18 cellular contexts compared by ENCODE assay signal in genomic region chr21:14942801-14943490, GRCh38.
DNase-seq lines count a peak whose midpoint lies in the region; ATAC-seq and TF ChIP-seq lines count a peak whose summit lies in the region.
"Had no signal": no experiment of that assay in that cellular context is flagged by ENCODE, and none has a peak within 500 bp of the region (broad histone marks: within the 10 kb centered on the region; RNA-seq: fewer than 3 reads in every experiment).

No MANE protein-coding gene starts in this region.

- H3K9me3 ChIP-seq in smooth muscle cell (replicated peaks; ENCODE audit: low read depth) (no peaks in the 10 kb centered on the region), hepatocyte (ENCODE audit: low read depth) (no peaks in the 10 kb centered on the region)
- H3K9me3 ChIP-seq: Peyer's patch, upper lobe of left lung had no signal

- whole genome bisulfite sequencing in smooth muscle cell (ENCODE audit: low lambda C conversion rate), result 69% methylated on average over 2 of the region's 2 CpGs
- 50% methylated on average over 2 of the region's 2 CpGs for WGBS in hepatocyte (ENCODE audit: low lambda C conversion rate, missing lambda C conversion rate)

- ATAC-seq in HG02870 (IDR thresholded peaks at IDR 0.05; ENCODE audit: unreplicated experiment), result no peak
- ATAC-seq: CD8-positive, alpha-beta T cell; natural killer cell had no signal

- H3K27me3 ChIP-seq in smooth muscle cell (ENCODE audit: low read depth), result no peaks in the 10 kb centered on the region
- no peaks in the 10 kb centered on the region for H3K27me3 ChIP-seq in hepatocyte
- H3K27me3 ChIP-seq: Peyer's patch, upper lobe of left lung had no signal

- H3K9ac ChIP-seq in smooth muscle cell (ENCODE audit: low read depth), result no peak overlapping the region

- TF ChIP-seq CTCF in fibroblast of mammary gland (conservative IDR thresholded peaks at IDR 0.05; ENCODE audit: control insufficient read depth, insufficient read depth, low read depth, low read length), result no peak
- TF ChIP-seq CTCF in smooth muscle cell (IDR thresholded peaks at IDR 0.05; ENCODE audit: borderline replicate concordance, insufficient read depth, poor library complexity, severe bottlenecking), result no peak
- no peak for TF ChIP-seq CTCF in hepatocyte (IDR thresholded peaks at IDR 0.05; ENCODE audit: poor library complexity)

- H3K27ac ChIP-seq in smooth muscle cell (ENCODE audit: low read depth) (no peak overlapping the region), hepatocyte (no peak overlapping the region)
- H3K27ac ChIP-seq: Peyer's patch, upper lobe of left lung had no signal

- H3K4me1 ChIP-seq in smooth muscle cell (ENCODE audit: low read depth) (no peaks in the 10 kb centered on the region), hepatocyte (ENCODE audit: insufficient read depth) (no peaks in the 10 kb centered on the region)
- H3K4me1 ChIP-seq: Peyer's patch had no signal

- H2AFZ ChIP-seq in smooth muscle cell (ENCODE audit: low read depth), result no peak overlapping the region
- no peak overlapping the region for H2AFZ ChIP-seq in hepatocyte

- H3K36me3 ChIP-seq in smooth muscle cell (ENCODE audit: low read depth), result no peaks in the 10 kb centered on the region
- no peaks in the 10 kb centered on the region for H3K36me3 ChIP-seq in hepatocyte (replicated peaks; ENCODE audit: insufficient read depth, low read depth)
- H3K36me3 ChIP-seq: Peyer's patch, upper lobe of left lung had no signal

- H3K9me2 ChIP-seq in hepatocyte (replicated peaks; ENCODE audit: insufficient read depth), result no peaks in the 10 kb centered on the region

- H3K4me3 ChIP-seq in fibroblast of mammary gland (ENCODE audit: control insufficient read depth, low read depth, low read length) (no peak overlapping the region), smooth muscle cell (no peak overlapping the region), hepatocyte (no peak overlapping the region)
- H3K4me3 ChIP-seq: Peyer's patch, upper lobe of left lung had no signal

- no peaks in the 10 kb centered on the region for H3K79me2 ChIP-seq in smooth muscle cell (ENCODE audit: low read depth)
- H3K79me2 ChIP-seq in hepatocyte, result no peaks in the 10 kb centered on the region

- no peak overlapping the region for H3K4me2 ChIP-seq in smooth muscle cell
- H3K4me2 ChIP-seq in hepatocyte, result no peak overlapping the region

- no peaks in the 10 kb centered on the region for H4K20me1 ChIP-seq in smooth muscle cell (ENCODE audit: low read depth)
- no peaks in the 10 kb centered on the region for H4K20me1 ChIP-seq in hepatocyte (ENCODE audit: insufficient read depth, poor library complexity, severe bottlenecking)

- no peaks in the 10 kb centered on the region for H3F3A ChIP-seq in smooth muscle cell (ENCODE audit: low read depth)

- DNase-seq in NCI-H1417 (lab: John Stamatoyannopoulos, UW), result peak in 2 of 3 experiments; percentile 15 to 65
- no peak for DNase-seq in NCI-H1417 treated with DMSO at 0.1 percent for 48 hours (lab: John Stamatoyannopoulos, UW)
- peak; percentile 92 for DNase-seq in NCI-H69 (lab: John Stamatoyannopoulos, UW)
- DNase-seq in fibroblast of mammary gland (ENCODE audit: low read depth), result peak; percentile 24
- DNase-seq in non-pigmented ciliary epithelial cell (ENCODE audit: low read depth), result peak; percentile 51
- DNase-seq in smooth muscle cell (lab: John Stamatoyannopoulos, UW; ENCODE audit: unreplicated experiment), result no peak
- no peak for DNase-seq in hepatocyte (ENCODE audit: low spot score)
- DNase-seq: activated CD8-positive, alpha-beta memory T cell treated with anti-CD3 and anti-CD28 coated beads, Interleukin-2, amount 50 U/mL, for 48 hours; activated naive CD4-positive, alpha-beta T cell treated with anti-CD3 and anti-CD28 coated beads, Interleukin-2, amount 50 U/mL, for 16 hours; caudate nucleus; CD8-positive, alpha-beta T cell; natural killer cell; NCI-H446; Peyer's patch; stimulated activated CD4-positive, alpha-beta T cell treated with anti-CD3 and anti-CD28 coated beads, Interleukin-4, amount 100 ng/mL, for 1 hour; T-helper 1 cell; upper lobe of left lung had no signal

Comparison
In these comparisons a context has a peak if more than half of its experiments do, and no peak if none do; other contexts are left out.
1. DNase-seq: peak in NCI-H1417 (2 of 3), NCI-H69 (single experiment), fibroblast of mammary gland (single experiment) and non-pigmented ciliary epithelial cell (single experiment); none in NCI-H1417 treated with DMSO at 0.1 percent for 48 hours (single experiment), smooth muscle cell (single experiment) and hepatocyte (single experiment).